ENCODE assay signal across 17 cellular contexts in genomic region chr1:1924849-1925248, GRCh38. TPM values are rescaled to one million over a fixed set of nuclear protein-coding genes. Genes with fewer than 3 reads are reported as not detected.
A peak's percentile ranks its signal among the peaks of the same experiment; 100 is the strongest.
DNase-seq lines count a peak whose midpoint lies in the region; ATAC-seq, FAIRE-seq and TF ChIP-seq lines count a peak whose summit lies in the region.
"Had no signal": no experiment of that assay in that cellular context is flagged by ENCODE, and none has a peak within 500 bp of the region (broad histone marks: within the 10 kb centered on the region; RNA-seq: fewer than 3 reads in every experiment).

No MANE protein-coding gene starts in this region.

- DNase-seq in left ventricle myocardium superior (peak; percentile 26), Right ventricle myocardium inferior (ENCODE audit: missing footprints) (no peak), WERI-Rb-1 (peak; percentile 4), kidney (peak; percentile 68), NCI-H187 (lab: John Stamatoyannopoulos, UW) (no peak), posterior cingulate gyrus (no peak)
- DNase-seq: C1 segment of cervical spinal cord; Calu3; CD4-positive, alpha-beta T cell; EL; GM23248; H7 had no signal

- ATAC-seq in left ventricle myocardium superior = no peak
- no peak for ATAC-seq in Right ventricle myocardium inferior
- no peak for ATAC-seq in HG03520 (IDR thresholded peaks at IDR 0.05; ENCODE audit: unreplicated experiment)

- no peak for TF ChIP-seq CTCF in WERI-Rb-1 (IDR thresholded peaks at IDR 0.05; ENCODE audit: low read depth, low read length)
- TF ChIP-seq CTCF in kidney (IDR thresholded peaks at IDR 0.05; ENCODE audit: borderline replicate concordance, extremely low read depth, insufficient read depth) = no peak

- no peak for FAIRE-seq in kidney (lab: Jason Lieb, UNC)
- FAIRE-seq: G401.6, GM12891 had no signal

- H3K9ac ChIP-seq in kidney (ENCODE audit: low read length in 2 of 2) = no peak overlapping the region
- H3K9ac ChIP-seq: GM23248 had no signal

- H3K9me3 ChIP-seq in WERI-Rb-1 (ENCODE audit: severe bottlenecking) (no peaks in the 10 kb centered on the region), kidney (ENCODE audit: control insufficient read depth in 1 of 2, low read length in 2 of 2) (no peaks in the 10 kb centered on the region)

- H3K27me3 ChIP-seq in WERI-Rb-1 (ENCODE audit: insufficient read depth, low read depth, severe bottlenecking) = no peaks in the 10 kb centered on the region

- H3K36me3 ChIP-seq in WERI-Rb-1 (no peaks in the 10 kb centered on the region), kidney (ENCODE audit: control insufficient read depth in 1 of 2, insufficient read depth in 2 of 2, low read length in 2 of 2) (no peaks in the 10 kb centered on the region)

- no peaks in the 10 kb centered on the region for H3K4me1 ChIP-seq in kidney (ENCODE audit: control insufficient read depth in 1 of 2, insufficient read depth in 1 of 2, low read depth in 1 of 2, low read length in 2 of 2)

- intact Hi-C loops in left ventricle myocardium superior (cut with micrococcal nuclease) (no loop called here), Right ventricle myocardium inferior (cut with DNase I) (no loop called here), kidney (cut with DNase I) (no loop called here), posterior cingulate gyrus (cut with DNase I) (no loop called here)

- H3K4me3 ChIP-seq in WERI-Rb-1 (ENCODE audit: low read depth, low read length) = no peak overlapping the region
- H3K4me3 ChIP-seq in kidney (ENCODE audit: low read length in 2 of 2) = no peak overlapping the region
- H3K4me3 ChIP-seq: GM23248 had no signal

- no peak overlapping the region for H3K27ac ChIP-seq in WERI-Rb-1
- H3K27ac ChIP-seq in kidney (ENCODE audit: low read depth in 2 of 2, low read length in 2 of 2) = no peak overlapping the region
- H3K27ac ChIP-seq: 22Rv1, GM23248 had no signal

RNA-seq across cellular contexts. Expression of gene TMEM52, which starts 5.8 kb away (rescaled TPM):
- total RNA-seq in left ventricle myocardium superior (1.7 TPM), Right ventricle myocardium inferior (1.2 TPM), kidney (0.50 TPM)
- 5.1 TPM for polyA plus RNA-seq in kidney (ENCODE audit: insufficient read depth, low read depth, low replicate concordance)
- total RNA-seq: GM23248 had no signal

RNA-seq across cellular contexts. Expression of gene CALML6, which starts 9.8 kb away (rescaled TPM):
- not detected for total RNA-seq in left ventricle myocardium superior
- total RNA-seq in Right ventricle myocardium inferior = not detected
- 0.13 TPM for total RNA-seq in kidney
- polyA plus RNA-seq in kidney (ENCODE audit: insufficient read depth, low read depth, low replicate concordance) = 1.2 TPM
- total RNA-seq: HT1080 had no signal
- polyA plus RNA-seq: GM23248 had no signal

RNA-seq across cellular contexts. Expression of gene GNB1, which starts 34.0 kb away (rescaled TPM):
- total RNA-seq in left ventricle myocardium superior = 172 TPM
- total RNA-seq in Right ventricle myocardium inferior = 182 TPM
- total RNA-seq in kidney = 347 TPM
- polyA plus RNA-seq in kidney (ENCODE audit: insufficient read depth, low read depth, low replicate concordance) = 144 TPM

Comparison
In these comparisons a context has a peak if more than half of its experiments do, and no peak if none do; other contexts are left out.
1. DNase-seq: peak in left ventricle myocardium superior (single experiment), WERI-Rb-1 (single experiment) and kidney (single experiment); none in Right ventricle myocardium inferior (single experiment), NCI-H187 (0 of 2) and posterior cingulate gyrus (0 of 10).